In the genomic region with DNA sequence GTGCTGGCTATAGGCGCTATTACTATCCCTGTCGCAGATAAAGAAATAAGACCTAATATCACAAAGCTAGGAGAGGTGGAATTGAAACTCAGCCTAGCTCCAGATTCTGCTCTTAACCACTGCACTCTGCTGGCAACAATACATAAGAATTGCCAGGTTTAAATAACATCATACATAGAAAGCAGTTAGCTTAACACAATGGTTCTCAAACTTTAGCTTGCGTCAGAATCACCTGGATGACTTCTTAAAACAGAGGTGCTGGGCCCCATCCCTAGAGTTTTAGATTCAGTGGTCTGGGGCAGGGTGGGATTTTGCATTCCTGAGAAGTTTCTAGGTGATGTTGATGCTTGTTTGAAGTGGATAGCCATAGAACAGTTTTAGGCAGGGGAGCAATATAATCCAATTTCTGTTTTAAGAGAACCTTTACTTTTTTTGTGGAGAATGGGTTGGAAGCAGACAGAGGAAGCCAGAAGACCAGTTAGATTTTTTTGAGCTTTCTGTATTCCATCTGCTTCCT, we compare ENCODE assay signal across 2 cellular contexts.
TF ChIP-seq lines count a peak whose summit lies in the region.

No MANE protein-coding gene starts in this region.

TF ChIP-seq in A549, 52 proteins besides CTCF, POLR2A, EP300 and RAD21:
- no peak for TF ChIP-seq RCOR1 (IDR thresholded peaks at IDR 0.05; ENCODE audit: low read depth, low read length)
- no peak for TF ChIP-seq TP53 (CRISPR knock-in tag; IDR thresholded peaks at IDR 0.05)
- no peak for TF ChIP-seq RNF2 (IDR thresholded peaks at IDR 0.05; ENCODE audit: borderline replicate concordance, low read depth)
- no peak for TF ChIP-seq ESRRA (IDR thresholded peaks at IDR 0.05; ENCODE audit: borderline replicate concordance, low read length)
- no peak for TF ChIP-seq CHD4 (IDR thresholded peaks at IDR 0.05; ENCODE audit: borderline replicate concordance)
- no peak for TF ChIP-seq HEYL (CRISPR knock-in tag; IDR thresholded peaks at IDR 0.05)
- TF ChIP-seq SREBF2 (IDR thresholded peaks at IDR 0.05), result no peak
- TF ChIP-seq, protein P1, sequence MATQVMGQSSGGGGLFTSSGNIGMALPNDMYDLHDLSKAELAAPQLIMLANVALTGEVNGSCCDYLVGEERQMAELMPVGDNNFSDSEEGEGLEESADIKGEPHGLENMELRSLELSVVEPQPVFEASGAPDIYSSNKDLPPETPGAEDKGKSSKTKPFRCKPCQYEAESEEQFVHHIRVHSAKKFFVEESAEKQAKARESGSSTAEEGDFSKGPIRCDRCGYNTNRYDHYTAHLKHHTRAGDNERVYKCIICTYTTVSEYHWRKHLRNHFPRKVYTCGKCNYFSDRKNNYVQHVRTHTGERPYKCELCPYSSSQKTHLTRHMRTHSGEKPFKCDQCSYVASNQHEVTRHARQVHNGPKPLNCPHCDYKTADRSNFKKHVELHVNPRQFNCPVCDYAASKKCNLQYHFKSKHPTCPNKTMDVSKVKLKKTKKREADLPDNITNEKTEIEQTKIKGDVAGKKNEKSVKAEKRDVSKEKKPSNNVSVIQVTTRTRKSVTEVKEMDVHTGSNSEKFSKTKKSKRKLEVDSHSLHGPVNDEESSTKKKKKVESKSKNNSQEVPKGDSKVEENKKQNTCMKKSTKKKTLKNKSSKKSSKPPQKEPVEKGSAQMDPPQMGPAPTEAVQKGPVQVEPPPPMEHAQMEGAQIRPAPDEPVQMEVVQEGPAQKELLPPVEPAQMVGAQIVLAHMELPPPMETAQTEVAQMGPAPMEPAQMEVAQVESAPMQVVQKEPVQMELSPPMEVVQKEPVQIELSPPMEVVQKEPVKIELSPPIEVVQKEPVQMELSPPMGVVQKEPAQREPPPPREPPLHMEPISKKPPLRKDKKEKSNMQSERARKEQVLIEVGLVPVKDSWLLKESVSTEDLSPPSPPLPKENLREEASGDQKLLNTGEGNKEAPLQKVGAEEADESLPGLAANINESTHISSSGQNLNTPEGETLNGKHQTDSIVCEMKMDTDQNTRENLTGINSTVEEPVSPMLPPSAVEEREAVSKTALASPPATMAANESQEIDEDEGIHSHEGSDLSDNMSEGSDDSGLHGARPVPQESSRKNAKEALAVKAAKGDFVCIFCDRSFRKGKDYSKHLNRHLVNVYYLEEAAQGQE (IDR thresholded peaks at IDR 0.05), result no peak
- TF ChIP-seq, protein P2, sequence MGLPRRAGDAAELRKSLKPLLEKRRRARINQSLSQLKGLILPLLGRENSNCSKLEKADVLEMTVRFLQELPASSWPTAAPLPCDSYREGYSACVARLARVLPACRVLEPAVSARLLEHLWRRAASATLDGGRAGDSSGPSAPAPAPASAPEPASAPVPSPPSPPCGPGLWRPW (IDR thresholded peaks at IDR 0.05), result no peak

TF ChIP-seq in GM23338, 12 proteins besides CTCF, POLR2A, EP300 and RAD21:
- no peak for TF ChIP-seq EZH2phosphoT487 (IDR thresholded peaks at IDR 0.05; ENCODE audit: unreplicated experiment)
- no peak for TF ChIP-seq STAT1 (IDR thresholded peaks at IDR 0.05; ENCODE audit: unreplicated experiment)
- no peak for TF ChIP-seq JUNB (IDR thresholded peaks at IDR 0.05; ENCODE audit: unreplicated experiment)
- TF ChIP-seq, protein P3, sequence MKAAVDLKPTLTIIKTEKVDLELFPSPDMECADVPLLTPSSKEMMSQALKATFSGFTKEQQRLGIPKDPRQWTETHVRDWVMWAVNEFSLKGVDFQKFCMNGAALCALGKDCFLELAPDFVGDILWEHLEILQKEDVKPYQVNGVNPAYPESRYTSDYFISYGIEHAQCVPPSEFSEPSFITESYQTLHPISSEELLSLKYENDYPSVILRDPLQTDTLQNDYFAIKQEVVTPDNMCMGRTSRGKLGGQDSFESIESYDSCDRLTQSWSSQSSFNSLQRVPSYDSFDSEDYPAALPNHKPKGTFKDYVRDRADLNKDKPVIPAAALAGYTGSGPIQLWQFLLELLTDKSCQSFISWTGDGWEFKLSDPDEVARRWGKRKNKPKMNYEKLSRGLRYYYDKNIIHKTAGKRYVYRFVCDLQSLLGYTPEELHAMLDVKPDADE (IDR thresholded peaks at IDR 0.05), result no peak
- TF ChIP-seq, protein P1 (IDR thresholded peaks at IDR 0.05; ENCODE audit: unreplicated experiment), result no peak
- TF ChIP-seq ZNF331 (CRISPR knock-in tag; IDR thresholded peaks at IDR 0.05; ENCODE audit: low read depth), result no peak
- TF ChIP-seq CREB1 (CRISPR knock-in tag; IDR thresholded peaks at IDR 0.05; ENCODE audit: low read depth), result no peak
- TF ChIP-seq, protein P4, sequence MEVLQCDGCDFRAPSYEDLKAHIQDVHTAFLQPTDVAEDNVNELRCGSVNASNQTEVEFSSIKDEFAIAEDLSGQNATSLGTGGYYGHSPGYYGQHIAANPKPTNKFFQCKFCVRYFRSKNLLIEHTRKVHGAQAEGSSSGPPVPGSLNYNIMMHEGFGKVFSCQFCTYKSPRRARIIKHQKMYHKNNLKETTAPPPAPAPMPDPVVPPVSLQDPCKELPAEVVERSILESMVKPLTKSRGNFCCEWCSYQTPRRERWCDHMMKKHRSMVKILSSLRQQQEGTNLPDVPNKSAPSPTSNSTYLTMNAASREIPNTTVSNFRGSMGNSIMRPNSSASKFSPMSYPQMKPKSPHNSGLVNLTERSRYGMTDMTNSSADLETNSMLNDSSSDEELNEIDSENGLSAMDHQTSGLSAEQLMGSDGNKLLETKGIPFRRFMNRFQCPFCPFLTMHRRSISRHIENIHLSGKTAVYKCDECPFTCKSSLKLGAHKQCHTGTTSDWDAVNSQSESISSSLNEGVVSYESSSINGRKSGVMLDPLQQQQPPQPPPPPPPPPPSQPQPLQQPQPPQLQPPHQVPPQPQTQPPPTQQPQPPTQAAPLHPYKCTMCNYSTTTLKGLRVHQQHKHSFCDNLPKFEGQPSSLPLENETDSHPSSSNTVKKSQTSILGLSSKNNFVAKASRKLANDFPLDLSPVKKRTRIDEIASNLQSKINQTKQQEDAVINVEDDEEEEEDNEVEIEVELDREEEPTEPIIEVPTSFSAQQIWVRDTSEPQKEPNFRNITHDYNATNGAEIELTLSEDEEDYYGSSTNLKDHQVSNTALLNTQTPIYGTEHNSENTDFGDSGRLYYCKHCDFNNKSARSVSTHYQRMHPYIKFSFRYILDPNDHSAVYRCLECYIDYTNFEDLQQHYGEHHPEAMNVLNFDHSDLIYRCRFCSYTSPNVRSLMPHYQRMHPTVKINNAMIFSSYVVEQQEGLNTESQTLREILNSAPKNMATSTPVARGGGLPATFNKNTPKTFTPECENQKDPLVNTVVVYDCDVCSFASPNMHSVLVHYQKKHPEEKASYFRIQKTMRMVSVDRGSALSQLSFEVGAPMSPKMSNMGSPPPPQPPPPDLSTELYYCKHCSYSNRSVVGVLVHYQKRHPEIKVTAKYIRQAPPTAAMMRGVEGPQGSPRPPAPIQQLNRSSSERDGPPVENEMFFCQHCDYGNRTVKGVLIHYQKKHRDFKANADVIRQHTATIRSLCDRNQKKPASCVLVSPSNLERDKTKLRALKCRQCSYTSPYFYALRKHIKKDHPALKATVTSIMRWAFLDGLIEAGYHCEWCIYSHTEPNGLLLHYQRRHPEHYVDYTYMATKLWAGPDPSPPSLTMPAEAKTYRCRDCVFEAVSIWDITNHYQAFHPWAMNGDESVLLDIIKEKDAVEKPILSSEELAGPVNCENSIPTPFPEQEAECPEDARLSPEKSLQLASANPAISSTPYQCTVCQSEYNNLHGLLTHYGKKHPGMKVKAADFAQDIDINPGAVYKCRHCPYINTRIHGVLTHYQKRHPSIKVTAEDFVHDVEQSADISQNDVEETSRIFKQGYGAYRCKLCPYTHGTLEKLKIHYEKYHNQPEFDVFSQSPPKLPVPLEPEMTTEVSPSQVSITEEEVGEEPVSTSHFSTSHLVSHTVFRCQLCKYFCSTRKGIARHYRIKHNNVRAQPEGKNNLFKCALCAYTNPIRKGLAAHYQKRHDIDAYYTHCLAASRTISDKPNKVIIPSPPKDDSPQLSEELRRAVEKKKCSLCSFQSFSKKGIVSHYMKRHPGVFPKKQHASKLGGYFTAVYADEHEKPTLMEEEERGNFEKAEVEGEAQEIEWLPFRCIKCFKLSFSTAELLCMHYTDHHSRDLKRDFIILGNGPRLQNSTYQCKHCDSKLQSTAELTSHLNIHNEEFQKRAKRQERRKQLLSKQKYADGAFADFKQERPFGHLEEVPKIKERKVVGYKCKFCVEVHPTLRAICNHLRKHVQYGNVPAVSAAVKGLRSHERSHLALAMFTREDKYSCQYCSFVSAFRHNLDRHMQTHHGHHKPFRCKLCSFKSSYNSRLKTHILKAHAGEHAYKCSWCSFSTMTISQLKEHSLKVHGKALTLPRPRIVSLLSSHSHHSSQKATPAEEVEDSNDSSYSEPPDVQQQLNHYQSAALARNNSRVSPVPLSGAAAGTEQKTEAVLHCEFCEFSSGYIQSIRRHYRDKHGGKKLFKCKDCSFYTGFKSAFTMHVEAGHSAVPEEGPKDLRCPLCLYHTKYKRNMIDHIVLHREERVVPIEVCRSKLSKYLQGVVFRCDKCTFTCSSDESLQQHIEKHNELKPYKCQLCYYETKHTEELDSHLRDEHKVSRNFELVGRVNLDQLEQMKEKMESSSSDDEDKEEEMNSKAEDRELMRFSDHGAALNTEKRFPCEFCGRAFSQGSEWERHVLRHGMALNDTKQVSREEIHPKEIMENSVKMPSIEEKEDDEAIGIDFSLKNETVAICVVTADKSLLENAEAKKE (CRISPR knock-in tag; IDR thresholded peaks at IDR 0.05), result no peak
- TF ChIP-seq POLR2AphosphoS5 (IDR thresholded peaks at IDR 0.05; ENCODE audit: low read depth), result no peak
- no peak for TF ChIP-seq EZH2 (IDR thresholded peaks at IDR 0.05; ENCODE audit: low read depth, unreplicated experiment)
- no peak for TF ChIP-seq NANOG (IDR thresholded peaks at IDR 0.05; ENCODE audit: borderline replicate concordance)
- TF ChIP-seq ZNF114 (CRISPR knock-in tag; IDR thresholded peaks at IDR 0.05), result no peak
